8 cellular contexts compared by ENCODE assay signal in the genomic region with DNA sequence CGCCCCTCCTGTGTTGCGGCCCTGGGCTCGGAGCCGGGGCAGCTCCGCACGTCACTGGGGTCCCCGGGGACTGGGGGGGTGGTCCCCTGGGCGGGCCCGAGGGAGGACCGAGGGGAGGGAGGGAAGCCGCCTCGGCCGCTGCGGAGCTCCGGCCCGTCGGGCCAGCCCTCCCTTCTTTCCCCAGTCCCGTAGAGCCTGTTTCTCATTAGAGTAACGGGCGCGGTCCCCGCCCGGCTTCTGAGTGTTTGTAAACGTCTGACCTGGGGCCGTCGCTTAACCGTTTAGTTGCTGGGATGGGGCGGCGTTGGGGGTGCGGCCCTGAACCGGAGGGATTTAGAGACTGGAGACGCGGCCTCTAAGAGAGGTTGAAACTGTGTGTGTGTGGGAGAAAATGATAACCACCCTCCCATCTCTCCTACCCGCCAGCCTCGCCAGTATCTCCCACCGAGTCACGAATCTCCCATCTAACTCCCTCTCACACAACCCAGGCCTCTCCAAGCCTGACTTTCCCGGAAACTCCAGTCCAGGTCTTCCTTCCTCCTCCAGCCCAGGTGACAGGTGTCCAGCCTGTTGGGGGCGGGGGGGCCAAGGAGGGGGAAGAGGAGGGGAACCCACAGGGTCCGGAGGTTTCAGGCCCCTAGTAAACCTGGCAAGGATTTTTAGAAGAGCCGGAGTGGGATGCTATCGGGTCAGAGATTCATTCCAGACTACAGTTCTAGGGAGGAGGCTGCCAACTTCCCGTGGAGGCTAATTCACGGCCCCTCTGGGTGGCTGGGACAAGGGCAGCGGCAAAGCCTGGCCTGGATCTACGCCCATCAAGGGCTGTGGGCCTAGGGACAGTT. TPM values are rescaled to one million over a fixed set of nuclear protein-coding genes. Genes with fewer than 3 reads are reported as not detected.
DNase-seq lines count a peak whose midpoint lies in the region; ATAC-seq, FAIRE-seq and TF ChIP-seq lines count a peak whose summit lies in the region.

No MANE protein-coding gene starts in this region.

- H3K9me3 ChIP-seq in adrenal gland (replicated peaks in 1 of 3), result no peaks in the 10 kb centered on the region

- peak; percentile 47 for DNase-seq in D721Med (ENCODE audit: insufficient read length, low spot score)
- DNase-seq in GM19240 (ENCODE audit: insufficient read length, low spot score), result peak; percentile 66
- DNase-seq in NCI-H446 treated with DMSO at 0.1 percent for 48 hours (lab: John Stamatoyannopoulos, UW), result peak; percentile 62
- DNase-seq in adrenal gland, result peak; percentile 89 to 92 (median 91)
- DNase-seq in Right ventricle myocardium inferior (ENCODE audit: missing footprints), result peak; percentile 93
- DNase-seq in non-pigmented ciliary epithelial cell (ENCODE audit: low read depth), result peak; percentile 42
- DNase-seq in AML-193 (lab: John Stamatoyannopoulos, UW), result no peak

- 0 to 2% (median 1%) methylated on average over 29 to 46 of the region's 46 CpGs for WGBS in adrenal gland, 4 donors

- intact Hi-C loops in adrenal gland (cut with DNase I), result loop anchor here (5.0 kb wide), 2 partner anchors 50 to 65 kb away; no protein-coding TSS in a partner anchor
- intact Hi-C loops in Right ventricle myocardium inferior (cut with DNase I), result loop anchor here (1.0 to 2.0 kb wide), 3 partner anchors 31 to 64 kb away; partner anchors contain the start of gene ADCY4

- TF ChIP-seq POLR2A in adrenal gland (IDR thresholded peaks at IDR 0.05), result peak in 1 of 2 donors; percentile 73

- H3K36me3 ChIP-seq in adrenal gland (replicated peaks in 1 of 2), result no peaks in the 10 kb centered on the region

- TF ChIP-seq CTCF in D721Med (IDR thresholded peaks at IDR 0.05; ENCODE audit: insufficient read depth, missing control alignments) (no peak), adrenal gland (IDR thresholded peaks at IDR 0.05) (peak in 1 of 6 experiments; percentile 3)

- peak overlapping the region; percentile 84 to 97 (median 88) for H3K27ac ChIP-seq in adrenal gland

- H3K27me3 ChIP-seq in adrenal gland, result no peaks in the 10 kb centered on the region

- peaks cover 11 to 27% of the 10 kb centered on the region in 2 donors for H3K4me1 ChIP-seq in adrenal gland (replicated peaks in 1 of 2)

- peak; percentile 57 for ATAC-seq in HG03196 (IDR thresholded peaks at IDR 0.05; ENCODE audit: unreplicated experiment)
- ATAC-seq in Right ventricle myocardium inferior, result peak; percentile 88

- FAIRE-seq in D721Med (lab: Jason Lieb, UNC), result no peak

- peak overlapping the region in 2 of 4 donors; percentile 56 to 83 for H3K4me3 ChIP-seq in adrenal gland

RNA-seq across cellular contexts. Expression of gene NFATC4, which starts 1.1 kb away (rescaled TPM):
- 100 to 1,000 TPM in 2 of 8 donors, 10 to 100 TPM in 6; 17.0 to 164 (median 59.8) TPM for total RNA-seq in adrenal gland
- 100 to 1,000 TPM in 2 of 3 donors, 10 to 100 TPM in 1; 11.8 to 505 (median 390) TPM for polyA plus RNA-seq in adrenal gland
- 28.4 TPM for total RNA-seq in Right ventricle myocardium inferior

RNA-seq across cellular contexts. Expression of gene RIPK3, which starts 27.1 kb away (rescaled TPM):
- total RNA-seq in adrenal gland, result 10 to 100 TPM in 1 of 8 donors, 1 to 10 TPM in 6, under 1 TPM in 1; 0.78 to 10.4 (median 3.8) TPM
- 1 to 10 TPM; 1.5 to 8.0 (median 4.6) TPM for polyA plus RNA-seq in adrenal gland
- total RNA-seq in Right ventricle myocardium inferior, result 4.2 TPM

RNA-seq across cellular contexts. Expression of gene NYNRIN, which starts 31.9 kb away (rescaled TPM):
- 10 to 100 TPM in 1 of 8 donors, 1 to 10 TPM in 7; 6.0 to 11.0 (median 7.0) TPM for total RNA-seq in adrenal gland
- 1 to 10 TPM; 2.2 to 6.1 (median 3.4) TPM for polyA plus RNA-seq in adrenal gland
- total RNA-seq in Right ventricle myocardium inferior, result 9.5 TPM

RNA-seq across cellular contexts. Expression of gene ADCY4, which starts 32.0 kb away (rescaled TPM):
- total RNA-seq in adrenal gland (10 to 100 TPM in 5 of 8 donors, 1 to 10 TPM in 3; 3.9 to 34.0 (median 13.1) TPM), Right ventricle myocardium inferior (27.3 TPM)
- 10 to 100 TPM in 2 of 3 donors, 1 to 10 TPM in 1; 4.5 to 70.1 (median 45.8) TPM for polyA plus RNA-seq in adrenal gland

RNA-seq across cellular contexts. Expression of gene LTB4R, which starts 55.6 kb away (rescaled TPM):
- total RNA-seq in adrenal gland (10 to 100 TPM in 4 of 8 donors, 1 to 10 TPM in 4; 1.4 to 21.0 (median 10.9) TPM), Right ventricle myocardium inferior (2.1 TPM)
- polyA plus RNA-seq in adrenal gland, result 10 to 100 TPM in 2 of 3 donors, 1 to 10 TPM in 1; 9.4 to 30.2 (median 17.5) TPM

Comparison
In these comparisons a context has a peak if more than half of its experiments do, and no peak if none do; other contexts are left out.
1. DNase-seq: peak in D721Med (single experiment), GM19240 (single experiment), NCI-H446 treated with DMSO at 0.1 percent for 48 hours (single experiment), adrenal gland (7 of 7), Right ventricle myocardium inferior (single experiment) and non-pigmented ciliary epithelial cell (single experiment); none in AML-193 (0 of 2).